In the genomic region with DNA sequence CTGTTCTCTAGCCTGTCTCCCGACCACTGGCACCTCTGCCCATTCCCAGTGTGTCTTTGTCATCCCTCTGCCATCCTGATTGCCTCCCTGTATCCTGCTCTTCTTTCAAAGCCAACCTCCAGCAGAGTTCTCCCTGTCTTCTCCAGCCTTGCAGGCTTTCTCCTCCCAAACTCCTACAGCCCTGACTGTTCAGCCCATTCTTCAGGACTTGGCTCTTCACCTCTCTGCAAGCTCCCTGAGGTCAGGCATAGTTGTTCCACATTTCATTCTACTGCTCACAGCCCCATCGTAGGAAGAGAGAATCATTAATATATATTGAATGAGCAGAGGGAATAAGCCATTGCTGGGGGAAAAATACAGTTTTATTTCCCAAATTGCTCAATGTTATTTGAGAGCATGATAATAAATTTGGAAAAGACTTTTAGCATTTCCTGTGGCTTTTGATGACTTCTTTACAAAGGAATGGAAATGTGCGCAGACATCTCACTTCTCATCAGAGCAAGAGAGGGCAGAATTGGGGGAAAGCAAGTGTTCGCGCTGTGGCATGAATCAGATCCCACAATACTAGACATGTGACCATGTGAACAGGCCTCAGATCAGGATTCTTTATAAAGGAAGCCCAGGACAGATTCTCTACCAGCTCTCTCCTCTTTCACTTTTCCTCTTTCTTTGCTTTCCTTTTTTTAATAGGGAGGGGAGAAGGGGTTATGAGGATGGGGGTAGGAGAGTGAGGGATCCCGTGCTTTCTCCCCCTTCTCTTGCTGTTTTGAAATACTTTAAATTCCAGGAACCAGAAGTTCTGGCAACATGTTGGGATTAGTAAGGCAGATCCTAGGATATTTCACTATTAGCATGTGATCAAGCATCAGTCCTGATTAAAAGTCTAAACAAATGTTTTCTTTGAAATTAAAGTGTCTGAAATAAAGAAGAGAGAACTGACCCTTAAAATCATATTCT, we compare ENCODE assay signal across 10 cellular contexts. TPM values are rescaled to one million over a fixed set of nuclear protein-coding genes. Genes with fewer than 3 reads are reported as not detected.
DNase-seq lines count a peak whose midpoint lies in the region; ATAC-seq and TF ChIP-seq lines count a peak whose summit lies in the region.
"Had no signal": no experiment of that assay in that cellular context is flagged by ENCODE, and none has a peak within 500 bp of the region (broad histone marks: within the 10 kb centered on the region; RNA-seq: fewer than 3 reads in every experiment).

No MANE protein-coding gene starts in this region.

- H3K27me3 ChIP-seq in AG04450 (ENCODE audit: control insufficient read depth, insufficient read depth, low read length) (no peaks in the 10 kb centered on the region), WERI-Rb-1 (ENCODE audit: insufficient read depth, low read depth, severe bottlenecking) (no peaks in the 10 kb centered on the region), A673 (replicated peaks; ENCODE audit: insufficient read depth, low read depth, low read length, poor library complexity) (no peaks in the 10 kb centered on the region)

- intact Hi-C loops in A673 (cut with micrococcal nuclease; ENCODE audit: unreplicated experiment): no loop called here

- DNase-seq in AG04450 (ENCODE audit: low read depth, low spot score) (peak; percentile 91), RWPE1 (ENCODE audit: low spot score) (peak; percentile 51), fibroblast of gingiva (ENCODE audit: low read depth) (peak; percentile 92), osteocyte (ENCODE audit: extremely low spot score, unreplicated experiment) (no peak), DMS 273 (lab: John Stamatoyannopoulos, UW; ENCODE audit: unreplicated experiment) (no peak), WERI-Rb-1 (no peak), A673 (ENCODE audit: low spot score) (no peak)
- no peak for DNase-seq in stimulated activated naive CD8-positive, alpha-beta T cell treated with anti-CD3 and anti-CD28 coated beads, Interleukin-15, Interleukin-2, amounts not matched to agents 100 U/mL and 50 U/mL, for 24 hours
- DNase-seq: DMS 273 treated with DMSO at 0.1 percent for 48 hours, NCI-H1105 treated with DMSO at 0.1 percent for 48 hours had no signal

- H3K4me3 Mint-ChIP-seq in osteocyte (ENCODE audit: unreplicated experiment): peak overlapping the region; percentile 46

- H3K27ac ChIP-seq in AG04450 (ENCODE audit: low read depth, low read length): peak overlapping the region; percentile 99
- H3K27ac ChIP-seq in RWPE1: peak overlapping the region; percentile 92
- no peak overlapping the region for H3K27ac ChIP-seq in WERI-Rb-1
- H3K27ac ChIP-seq in A673 (ENCODE audit: low read depth, low read length, poor library complexity, severe bottlenecking): no peak overlapping the region

- TF ChIP-seq CTCF in AG04450 (IDR thresholded peaks at IDR 0.05; ENCODE audit: low read depth, low read length) (no peak), RWPE1 (conservative IDR thresholded peaks at IDR 0.05; ENCODE audit: low read depth) (no peak), osteocyte (IDR thresholded peaks at IDR 0.05) (no peak), WERI-Rb-1 (IDR thresholded peaks at IDR 0.05; ENCODE audit: low read depth, low read length) (no peak), A673 (conservative IDR thresholded peaks at IDR 0.05; ENCODE audit: low read depth, low read length) (no peak)

- no peaks in the 10 kb centered on the region for H3K9me3 Mint-ChIP-seq in osteocyte (ENCODE audit: unreplicated experiment)

- POLR2A ChIA-PET in AG04450 (lab: Yijun Ruan, JAX) (interaction anchor here (0.6 to 3.4 kb wide), 4 partner anchors 17 to 154 kb away, joined by 3 to 12 read pairs (median 4); partner anchors contain the start of gene EPAS1), RWPE1 (lab: Yijun Ruan, JAX; ENCODE audit: low non-redundant PET) (interaction anchor here (1.0 kb wide), 1 partner anchor 37 kb away, joined by 8 read pairs; no protein-coding TSS in a partner anchor), A673 (lab: Charles Lee; ENCODE audit: low non-redundant PET) (no interaction called here)

- H3K27ac Mint-ChIP-seq in osteocyte (ENCODE audit: unreplicated experiment): peak overlapping the region; percentile 96

- no peaks in the 10 kb centered on the region for H3K27me3 Mint-ChIP-seq in osteocyte (ENCODE audit: unreplicated experiment)

- H3K36me3 Mint-ChIP-seq in osteocyte (ENCODE audit: unreplicated experiment): no peaks in the 10 kb centered on the region

- no peak for ATAC-seq in stimulated activated naive CD8-positive, alpha-beta T cell treated with anti-CD3 and anti-CD28 coated beads, Interleukin-15, Interleukin-2, amounts not matched to agents 100 U/mL and 50 U/mL, for 24 hours

- H3K9me3 ChIP-seq in AG04450 (ENCODE audit: control insufficient read depth, insufficient read depth, low read length): no peaks in the 10 kb centered on the region
- no peaks in the 10 kb centered on the region for H3K9me3 ChIP-seq in WERI-Rb-1 (ENCODE audit: severe bottlenecking)
- H3K9me3 ChIP-seq in A673 (ENCODE audit: low read depth, low read length, poor library complexity, severe bottlenecking): no peaks in the 10 kb centered on the region

- no peaks in the 10 kb centered on the region for H3K36me3 ChIP-seq in WERI-Rb-1
- H3K36me3 ChIP-seq in A673 (ENCODE audit: insufficient read depth, low read length, poor library complexity, severe bottlenecking): no peaks in the 10 kb centered on the region

- peaks cover 68% of the 10 kb centered on the region for H3K4me1 Mint-ChIP-seq in osteocyte (ENCODE audit: unreplicated experiment)

- CTCF ChIA-PET in AG04450 (lab: Charles Lee): interaction anchor here (1.7 to 2.0 kb wide), 2 partner anchors 272 to 324 kb away, joined by 4 to 9 read pairs; no protein-coding TSS in a partner anchor
- CTCF ChIA-PET in RWPE1 (lab: Yijun Ruan, JAX): interaction anchor here (0.6 to 1.9 kb wide), 2 partner anchors 11 to 149 kb away, joined by 3 to 9 read pairs; no protein-coding TSS in a partner anchor
- CTCF ChIA-PET in A673 (lab: Charles Lee): interaction anchor here (0.7 kb wide), 1 partner anchor 106 kb away, joined by 4 read pairs; no protein-coding TSS in a partner anchor

- BruUV-seq in A673 (replicated peaks; lab: Mats Ljungman, UMichigan): no TSS peak

- peak overlapping the region; percentile 51 for H3K4me3 ChIP-seq in AG04450 (ENCODE audit: low read depth, low read length)
- no peak overlapping the region for H3K4me3 ChIP-seq in WERI-Rb-1 (ENCODE audit: low read depth, low read length)
- H3K4me3 ChIP-seq in A673 (ENCODE audit: low read depth, low read length, poor library complexity, severe bottlenecking): no peak overlapping the region

- no peaks in the 10 kb centered on the region for H3K4me1 ChIP-seq in A673 (ENCODE audit: insufficient read depth, low read length, poor library complexity, severe bottlenecking)

RNA-seq across cellular contexts. Expression of gene EPAS1, which starts 37.5 kb away (rescaled TPM):
- 506 and 522 TPM in 2 replicates for polyA plus RNA-seq in AG04450 (2011; rRNA removed)
- 444 and 588 TPM in 2 replicates for polyA minus RNA-seq in AG04450 (2011; rRNA and poly(A)+ RNA removed)
- total RNA-seq in osteocyte (11.0 and 14.1 TPM in 2 replicates), A673 (2021) (0.41 and 1.2 TPM in 2 replicates)

Comparison
In these comparisons a context has a peak if more than half of its experiments do, and no peak if none do; other contexts are left out.
1. DNase-seq: peak in AG04450 (single experiment), RWPE1 (single experiment) and fibroblast of gingiva (single experiment); none in osteocyte (single experiment), DMS 273 (single experiment), stimulated activated naive CD8-positive, alpha-beta T cell treated with anti-CD3 and anti-CD28 coated beads, Interleukin-15, Interleukin-2, amounts not matched to agents 100 U/mL and 50 U/mL, for 24 hours (single experiment), WERI-Rb-1 (single experiment) and A673 (single experiment).
2. H3K27ac ChIP-seq: peak in AG04450 (single experiment) and RWPE1 (single experiment); none in WERI-Rb-1 (single experiment) and A673 (single experiment).